9 cellular contexts compared by ENCODE assay signal in the genomic region with DNA sequence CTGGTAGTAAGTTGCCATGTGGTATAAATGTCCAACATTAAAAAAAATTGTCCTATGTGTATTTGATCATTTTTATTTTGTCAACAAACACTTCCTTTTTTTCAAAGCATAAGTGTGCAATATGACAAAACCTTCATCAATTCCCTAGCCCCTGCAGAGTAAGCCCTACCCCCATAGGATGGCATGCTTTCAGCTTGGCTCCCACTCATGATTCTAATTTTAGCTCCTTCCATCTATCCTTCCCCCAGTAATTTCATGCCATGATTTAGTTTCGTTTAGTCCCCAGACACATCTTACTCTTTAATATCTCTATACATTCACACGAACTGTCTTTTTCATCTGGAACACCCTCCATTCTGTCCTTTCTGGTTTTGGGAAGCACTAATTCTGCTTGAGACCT.
"Had no signal": no experiment of that assay in that cellular context is flagged by ENCODE, and none has a peak within 500 bp of the region (broad histone marks: within the 10 kb centered on the region; RNA-seq: fewer than 3 reads in every experiment).

No MANE protein-coding gene starts in this region.

- H3K4me1 ChIP-seq: HAP-1 had no signal

- H3K36me3 ChIP-seq: HAP-1 had no signal

- H3K9me3 Mint-ChIP-seq: H9 had no signal

- H3K27ac ChIP-seq: GM23248 had no signal

- H3K4me3 Mint-ChIP-seq: GM23338, H9, HFFc6 had no signal

- H3K4me1 Mint-ChIP-seq: GM23338 had no signal

- H3K4me3 ChIP-seq: GM23248, GM23338, HAP-1 had no signal

- H3K9me3 ChIP-seq: HAP-1 had no signal

- H3K27ac Mint-ChIP-seq: GM23338, H9, HFFc6 had no signal

- DNase-seq: GM23248, GOT3, H7, H9, HCEC 1CT, HFFc6 had no signal

- ATAC-seq: GM23338, HCT116 had no signal
